ENCODE assay signal across 33 cellular contexts in genomic region chr12:57176846-57177245, GRCh38. TPM values are rescaled to one million over a fixed set of nuclear protein-coding genes. Genes with fewer than 3 reads are reported as not detected.
DNase-seq lines count a peak whose midpoint lies in the region; ATAC-seq and TF ChIP-seq lines count a peak whose summit lies in the region.
"Had no signal": no experiment of that assay in that cellular context is flagged by ENCODE, and none has a peak within 500 bp of the region (broad histone marks: within the 10 kb centered on the region; RNA-seq: fewer than 3 reads in every experiment).

No MANE protein-coding gene starts in this region.

- no peak for TF ChIP-seq CTCF in PC-9 (conservative IDR thresholded peaks at IDR 0.05)
- TF ChIP-seq CTCF in mucosa of descending colon (IDR thresholded peaks at IDR 0.05): no peak
- no peak for TF ChIP-seq CTCF in GM23338 (conservative IDR thresholded peaks at IDR 0.05; ENCODE audit: low read depth in 2 of 2)

- POLR2A ChIA-PET in PC-9 (lab: Charles Lee; ENCODE audit: unreplicated experiment): no interaction called here

- H3K27ac Mint-ChIP-seq in GM23338: no peak overlapping the region
- H3K27ac Mint-ChIP-seq: activated CD8-positive, alpha-beta memory T cell treated with anti-CD3 and anti-CD28 coated beads, Interleukin-2, amount 10 ng/mL, durations not matched to agents 7 days and 5 days; activated naive CD8-positive, alpha-beta T cell treated with anti-CD3 and anti-CD28 coated beads, Interleukin-2, amount 50 U/mL, for 24 hours; naive thymus-derived CD8-positive, alpha-beta T cell; stimulated activated naive CD8-positive, alpha-beta T cell treated with anti-CD3 and anti-CD28 coated beads, Interleukin-15, amount 100 ng/mL, for 72 hours had no signal

- CTCF ChIA-PET in PC-9 (lab: Charles Lee): interaction anchor here (0.6 to 2.5 kb wide), 3 partner anchors 8 to 49 kb away, joined by 3 to 40 read pairs (median 5); partner anchors contain the start of gene LRP1

- H3K4me1 ChIP-seq in PC-9 (replicated peaks; ENCODE audit: insufficient read depth) (peaks cover 15% of the 10 kb centered on the region), mucosa of descending colon (ENCODE audit: low read depth) (no peaks in the 10 kb centered on the region), GM23338 (ENCODE audit: insufficient read depth) (no peaks in the 10 kb centered on the region)
- H3K4me1 ChIP-seq: gastrocnemius medialis had no signal

- no TSS peak for BruUV-seq in PC-9 (replicated peaks; lab: Mats Ljungman, UMichigan)

- H4K20me1 ChIP-seq in PC-9 (ENCODE audit: insufficient read depth) (peaks cover 3% of the 10 kb centered on the region; the same call in 1 of the 2 replicates), GM23338 (replicated peaks; ENCODE audit: insufficient read depth) (0 out of 2 replicates have a peak, but pooled peaks cover 7% of the 10 kb centered on the region)

- H3F3A ChIP-seq in PC-9 (ENCODE audit: insufficient read depth, low read depth): peaks cover 7% of the 10 kb centered on the region; the same call in 1 of the 2 replicates
- peaks cover 20% of the 10 kb centered on the region; the same call in 1 of the 2 replicates for H3F3A ChIP-seq in GM23338 (replicated peaks; ENCODE audit: low read depth)

- peak overlapping the region; percentile 13; the same call in 1 of the 2 replicates for H3K4me2 ChIP-seq in PC-9
- H3K4me2 ChIP-seq in GM23338: no peak overlapping the region

- H3K4me3 ChIP-seq in PC-9: no peak overlapping the region
- no peak overlapping the region for H3K4me3 ChIP-seq in mucosa of descending colon
- no peak overlapping the region for H3K4me3 ChIP-seq in GM23338
- H3K4me3 ChIP-seq: gastrocnemius medialis, tibial artery had no signal

- no peaks in the 10 kb centered on the region; the same call in 2 of the 3 replicates for H3K9me3 Mint-ChIP-seq in GM23338
- H3K9me3 Mint-ChIP-seq: activated CD4-positive, alpha-beta T cell treated with anti-CD3 and anti-CD28 coated beads, Interleukin-2, amount 10 ng/mL, durations not matched to agents 7 days and 5 days; activated naive CD8-positive, alpha-beta T cell treated with anti-CD3 and anti-CD28 coated beads, Interleukin-2, amount 50 U/mL, for 24 hours; naive thymus-derived CD8-positive, alpha-beta T cell; stimulated activated naive CD8-positive, alpha-beta T cell treated with anti-CD3 and anti-CD28 coated beads, Interleukin-15, amount 100 ng/mL, for 72 hours had no signal

- H3K36me3 Mint-ChIP-seq in GM23338 (ENCODE audit: low read depth): peaks cover 90% of the 10 kb centered on the region
- H3K36me3 Mint-ChIP-seq: activated CD8-positive, alpha-beta memory T cell treated with anti-CD3 and anti-CD28 coated beads, Interleukin-2, amount 10 ng/mL, durations not matched to agents 7 days and 5 days; naive thymus-derived CD8-positive, alpha-beta T cell had no signal

- H3K27ac ChIP-seq in PC-9 (0 out of 2 replicates have a peak overlapping the region, but pooled peaks have one; percentile 37), epithelial cell of prostate (peak overlapping the region; percentile 73), GM23338 (ENCODE audit: low read depth) (no peak overlapping the region)
- H3K27ac ChIP-seq: gastrocnemius medialis had no signal

- DNase-seq in ELR (ENCODE audit: low read depth): peak; percentile 49
- DNase-seq in PC-9: peak; percentile 45 to 48
- no peak for DNase-seq in epithelial cell of prostate (ENCODE audit: low read depth, low spot score)
- DNase-seq in mucosa of descending colon: no peak
- DNase-seq in stimulated activated naive CD8-positive, alpha-beta T cell treated with anti-CD3 and anti-CD28 coated beads, Interleukin-15, Interleukin-2, amounts not matched to agents 100 U/mL and 50 U/mL, for 24 hours: no peak
- DNase-seq in Kasumi-1 (lab: John Stamatoyannopoulos, UW): no peak
- DNase-seq in GM23338 (ENCODE audit: low spot score): no peak
- no peak for DNase-seq in ureter (ENCODE audit: low spot score)
- DNase-seq: activated CD4-positive, alpha-beta T cell treated with anti-CD3 and anti-CD28 coated beads, Interleukin-2, amount 10 ng/mL, durations not matched to agents 7 days and 5 days; activated CD8-positive, alpha-beta memory T cell treated with anti-CD3 and anti-CD28 coated beads, Interleukin-2, amount 10 ng/mL, durations not matched to agents 7 days and 5 days; activated naive CD8-positive, alpha-beta T cell treated with anti-CD3 and anti-CD28 coated beads, Interleukin-2, amount 50 U/mL, for 24 hours; activated T-cell treated with anti-CD3 and anti-CD28 coated beads, Interleukin-2, amount 50 U/mL, for 48 hours; DMS79; effector CD4-positive, alpha-beta T cell; gastrocnemius medialis; GF-D8; HCEC 1CT; KBM-7; left ventricle myocardium superior; midbrain; naive thymus-derived CD8-positive, alpha-beta T cell; NCI-H1436; NCI-H345; NCI-H774; occipital lobe; stimulated activated naive CD8-positive, alpha-beta T cell treated with anti-CD3 and anti-CD28 coated beads, Interleukin-15, amount 100 ng/mL, for 72 hours; tibial artery had no signal

- intact Hi-C loops in PC-9 (cut with micrococcal nuclease; ENCODE audit: unreplicated experiment) (loop anchor here (1.0 kb wide), 1 partner anchor 53 kb away; no protein-coding TSS in a partner anchor), mucosa of descending colon (cut with DNase I, micrococcal nuclease) (loop anchor here in 1 of 2 donors (5.0 kb wide), 1 partner anchor 55 kb away; no protein-coding TSS in a partner anchor)

- H3K9me2 ChIP-seq in PC-9 (ENCODE audit: insufficient read depth) (no peaks in the 10 kb centered on the region), GM23338 (ENCODE audit: insufficient read depth) (no peaks in the 10 kb centered on the region)

- H3K9me3 ChIP-seq in PC-9 (ENCODE audit: insufficient read depth, low read depth): no peaks in the 10 kb centered on the region
- H3K9me3 ChIP-seq in mucosa of descending colon: no peaks in the 10 kb centered on the region
- H3K9me3 ChIP-seq: gastrocnemius medialis, tibial artery had no signal

- ATAC-seq in mucosa of descending colon: peak; percentile 21
- no peak for ATAC-seq in stimulated activated naive CD8-positive, alpha-beta T cell treated with anti-CD3 and anti-CD28 coated beads, Interleukin-15, Interleukin-2, amounts not matched to agents 100 U/mL and 50 U/mL, for 24 hours
- ATAC-seq in GM23338: no peak
- ATAC-seq: activated CD8-positive, alpha-beta memory T cell treated with anti-CD3 and anti-CD28 coated beads, Interleukin-2, amount 10 ng/mL, durations not matched to agents 7 days and 5 days; activated naive CD8-positive, alpha-beta T cell treated with anti-CD3 and anti-CD28 coated beads, Interleukin-2, amount 50 U/mL, for 24 hours; gastrocnemius medialis; left ventricle myocardium superior; naive thymus-derived CD8-positive, alpha-beta T cell; Right ventricle myocardium inferior; SK-N-SH treated with all-trans-retinoic acid at 6 μM for 48 hours; stimulated activated naive CD8-positive, alpha-beta T cell treated with anti-CD3 and anti-CD28 coated beads, Interleukin-15, amount 100 ng/mL, for 72 hours had no signal

- no peak overlapping the region for H3K4me3 Mint-ChIP-seq in GM23338
- H3K4me3 Mint-ChIP-seq: activated CD4-positive, alpha-beta T cell treated with anti-CD3 and anti-CD28 coated beads, Interleukin-2, amount 10 ng/mL, durations not matched to agents 7 days and 5 days; activated CD8-positive, alpha-beta memory T cell treated with anti-CD3 and anti-CD28 coated beads, Interleukin-2, amount 10 ng/mL, durations not matched to agents 7 days and 5 days; activated naive CD8-positive, alpha-beta T cell treated with anti-CD3 and anti-CD28 coated beads, Interleukin-2, amount 50 U/mL, for 24 hours; naive thymus-derived CD8-positive, alpha-beta T cell; stimulated activated naive CD8-positive, alpha-beta T cell treated with anti-CD3 and anti-CD28 coated beads, Interleukin-15, amount 100 ng/mL, for 72 hours had no signal

- H3K79me2 ChIP-seq in PC-9 (ENCODE audit: low read depth) (no peaks in the 10 kb centered on the region), GM23338 (replicated peaks; ENCODE audit: insufficient read depth) (no peaks in the 10 kb centered on the region; the same call in 1 of the 2 replicates)

- H2AFZ ChIP-seq in PC-9 (no peak overlapping the region), GM23338 (no peak overlapping the region)

- H3K36me3 ChIP-seq in PC-9 (ENCODE audit: low read depth) (no peaks in the 10 kb centered on the region), mucosa of descending colon (ENCODE audit: low read depth) (no peaks in the 10 kb centered on the region), GM23338 (ENCODE audit: insufficient read depth) (peaks cover 13% of the 10 kb centered on the region)
- H3K36me3 ChIP-seq: gastrocnemius medialis had no signal

- no peaks in the 10 kb centered on the region for H3K4me1 Mint-ChIP-seq in GM23338
- H3K4me1 Mint-ChIP-seq: activated CD4-positive, alpha-beta T cell treated with anti-CD3 and anti-CD28 coated beads, Interleukin-2, amount 10 ng/mL, durations not matched to agents 7 days and 5 days; activated CD8-positive, alpha-beta memory T cell treated with anti-CD3 and anti-CD28 coated beads, Interleukin-2, amount 10 ng/mL, durations not matched to agents 7 days and 5 days; activated naive CD8-positive, alpha-beta T cell treated with anti-CD3 and anti-CD28 coated beads, Interleukin-2, amount 50 U/mL, for 24 hours; stimulated activated naive CD8-positive, alpha-beta T cell treated with anti-CD3 and anti-CD28 coated beads, Interleukin-15, amount 100 ng/mL, for 72 hours had no signal

- H3K27me3 ChIP-seq in PC-9 (ENCODE audit: insufficient read depth, low read depth) (no peaks in the 10 kb centered on the region), GM23338 (ENCODE audit: insufficient read depth) (no peaks in the 10 kb centered on the region)
- H3K27me3 ChIP-seq: gastrocnemius medialis, tibial artery had no signal

- H3K27me3 Mint-ChIP-seq in GM23338 (ENCODE audit: insufficient read depth, low read depth, poor library complexity): peaks cover 19% of the 10 kb centered on the region
- H3K27me3 Mint-ChIP-seq: activated CD4-positive, alpha-beta T cell treated with anti-CD3 and anti-CD28 coated beads, Interleukin-2, amount 10 ng/mL, durations not matched to agents 7 days and 5 days; activated CD8-positive, alpha-beta memory T cell treated with anti-CD3 and anti-CD28 coated beads, Interleukin-2, amount 10 ng/mL, durations not matched to agents 7 days and 5 days; activated naive CD8-positive, alpha-beta T cell treated with anti-CD3 and anti-CD28 coated beads, Interleukin-2, amount 50 U/mL, for 24 hours; stimulated activated naive CD8-positive, alpha-beta T cell treated with anti-CD3 and anti-CD28 coated beads, Interleukin-15, amount 100 ng/mL, for 72 hours had no signal

RNA-seq across cellular contexts. Expression of gene LRP1-AS, which starts 29.4 kb away (rescaled TPM):
- total RNA-seq in PC-9 (2021) (not detected in 2 replicates), mucosa of descending colon (not detected), ureter (not detected)
- not detected in 2 replicates for total RNA-seq in GM23338 (2014; rRNA removed; shearing (Covaris generic))
- polyA plus RNA-seq in GM23338 (2016; fragmentation: Nextera tagmentation; extraction: Ambion mirVana): 0.86 TPM in 1 of 2 replicates, not detected in the other
- total RNA-seq: activated CD4-positive, alpha-beta T cell treated with anti-CD3 and anti-CD28 coated beads, Interleukin-2, amount 10 ng/mL, durations not matched to agents 7 days and 5 days; activated CD8-positive, alpha-beta memory T cell treated with anti-CD3 and anti-CD28 coated beads, Interleukin-2, amount 10 ng/mL, durations not matched to agents 7 days and 5 days; gastrocnemius medialis; left ventricle myocardium superior; naive thymus-derived CD8-positive, alpha-beta T cell; occipital lobe; OCI-LY7; Right ventricle myocardium inferior; T-helper 2 cell treated with Interferon-gamma antibody and Interleukin-4, amounts not matched to agents 100 ng/mL and 5 ng/mL, for 36 hours had no signal
- polyA plus RNA-seq: BJ; naive thymus-derived CD8-positive, alpha-beta T cell had no signal

RNA-seq across cellular contexts. Expression of gene NXPH4, which starts 39.7 kb away (rescaled TPM):
- total RNA-seq in PC-9 (2021) (20.3 and 20.6 TPM in 2 replicates), mucosa of descending colon (under 1 TPM in 1 of 3 donors, not detected in 2; 0.25 TPM), ureter (not detected)
- total RNA-seq in GM23338 (2014; rRNA removed; shearing (Covaris generic)): 1.5 and 4.5 TPM in 2 replicates
- 0.89 and 1.1 TPM in 2 replicates for polyA plus RNA-seq in GM23338 (2016; fragmentation: Nextera tagmentation; extraction: Ambion mirVana)
- total RNA-seq: gastrocnemius medialis, skeletal muscle tissue had no signal
- polyA plus RNA-seq: naive thymus-derived CD8-positive, alpha-beta T cell had no signal

RNA-seq across cellular contexts. Expression of gene LRP1, which starts 48.6 kb away (rescaled TPM):
- 51.4 and 70.1 TPM in 2 replicates for total RNA-seq in PC-9 (2021)
- total RNA-seq in mucosa of descending colon: 100 to 1,000 TPM; 128 to 223 (median 148) TPM
- total RNA-seq in GM23338 (2014; rRNA removed; shearing (Covaris generic)): 130 and 145 TPM in 2 replicates
- 26.6 and 29.9 TPM in 2 replicates for polyA plus RNA-seq in GM23338 (2016; fragmentation: Nextera tagmentation; extraction: Ambion mirVana)
- total RNA-seq in ureter: 180 TPM

RNA-seq across cellular contexts. Expression of gene SHMT2, which starts 52.7 kb away (rescaled TPM):
- 220 and 227 TPM in 2 replicates for total RNA-seq in PC-9 (2021)
- total RNA-seq in mucosa of descending colon: 10 to 100 TPM; 34.7 to 67.4 (median 40.9) TPM
- 363 and 387 TPM in 2 replicates for total RNA-seq in GM23338 (2014; rRNA removed; shearing (Covaris generic))
- 125 and 131 TPM in 2 replicates for polyA plus RNA-seq in GM23338 (2016; fragmentation: Nextera tagmentation; extraction: Ambion mirVana)
- total RNA-seq in ureter: 97.4 TPM

Comparison
In these comparisons a context has a peak if more than half of its experiments do, and no peak if none do; other contexts are left out.
1. DNase-seq: peak in ELR (single experiment) and PC-9 (2 of 2); none in epithelial cell of prostate (single experiment), mucosa of descending colon (0 of 3), stimulated activated naive CD8-positive, alpha-beta T cell treated with anti-CD3 and anti-CD28 coated beads, Interleukin-15, Interleukin-2, amounts not matched to agents 100 U/mL and 50 U/mL, for 24 hours (single experiment), Kasumi-1 (0 of 2), GM23338 (single experiment) and ureter (single experiment).